ENCODE assay signal across 24 cellular contexts in genomic region chr17:63071797-63072196, GRCh38.
"Had no signal": no experiment of that assay in that cellular context is flagged by ENCODE, and none has a peak within 500 bp of the region (broad histone marks: within the 10 kb centered on the region; RNA-seq: fewer than 3 reads in every experiment).

No MANE protein-coding gene starts in this region.

- H3K27me3 Mint-ChIP-seq: activated B cell treated with CpG ODN at 0.5 μM for 24 hours; activated CD4-positive, alpha-beta memory T cell treated with anti-CD3 and anti-CD28 coated beads, Interleukin-2, amount 10 ng/mL, durations not matched to agents 7 days and 5 days; activated T-cell treated with anti-CD3 and anti-CD28 coated beads, Interleukin-2, amount 50 U/mL, for 24 hours; brain had no signal

- H3K27ac Mint-ChIP-seq: activated B cell treated with CpG ODN at 0.5 μM for 24 hours; activated CD4-positive, alpha-beta memory T cell treated with anti-CD3 and anti-CD28 coated beads, Interleukin-2, amount 10 ng/mL, durations not matched to agents 7 days and 5 days; activated T-cell treated with anti-CD3 and anti-CD28 coated beads, Interleukin-2, amount 50 U/mL, for 24 hours; brain; T-helper 1 cell treated with Interleukin-12 subunit alpha and Interleukin-12 subunit beta and Interleukin-4 antibody, amounts not matched to agents 30 μg/mL and 1 μg/mL, for 36 hours had no signal

- DNase-seq: activated B cell treated with CpG ODN at 0.5 μM for 24 hours; activated CD4-positive, alpha-beta memory T cell treated with anti-CD3 and anti-CD28 coated beads, Interleukin-2, amount 10 ng/mL, durations not matched to agents 7 days and 5 days; activated CD4-positive, alpha-beta T cell treated with anti-CD3 and anti-CD28 coated beads for 1 hour; activated CD4-positive, alpha-beta T cell treated with anti-CD3 and anti-CD28 coated beads, Interleukin-2, amount 50 U/mL, for 1 hour; activated CD8-positive, alpha-beta memory T cell treated with anti-CD3 and anti-CD28 coated beads, Interleukin-2, amount 50 U/mL, for 48 hours; activated gamma-delta T cell; activated naive CD4-positive, alpha-beta T cell treated with anti-CD3 and anti-CD28 coated beads, Interleukin-2, amount 50 U/mL, for 16 hours; activated T-cell treated with anti-CD3 and anti-CD28 coated beads, Interleukin-2, amount 50 U/mL, for 24 hours; amygdala; cerebellar nuclear complex; MG63; NCI-H1105; NCI-H1436 treated with DMSO at 0.1 percent for 48 hours; NCI-H187; NCI-H2081; NCI-H510A treated with DMSO at 0.1 percent for 48 hours; NCI-H69; PC-9; SHP77 treated with DMSO at 0.1 percent for 48 hours; T1000 had no signal

- H3K27ac ChIP-seq: cardiac muscle cell, KMS-11, PC-9 had no signal

- H3K9ac ChIP-seq: KMS-11 had no signal

- H3K4me3 ChIP-seq: cardiac muscle cell, MG63, PC-9 had no signal

- H3K9me3 Mint-ChIP-seq: activated B cell treated with CpG ODN at 0.5 μM for 24 hours; activated CD4-positive, alpha-beta memory T cell treated with anti-CD3 and anti-CD28 coated beads, Interleukin-2, amount 10 ng/mL, durations not matched to agents 7 days and 5 days; activated T-cell treated with anti-CD3 and anti-CD28 coated beads, Interleukin-2, amount 50 U/mL, for 24 hours; brain; T-helper 1 cell treated with Interleukin-12 subunit alpha and Interleukin-12 subunit beta and Interleukin-4 antibody, amounts not matched to agents 30 μg/mL and 1 μg/mL, for 36 hours had no signal

- H3K27me3 ChIP-seq: cardiac muscle cell, MG63 had no signal

- H3K9me3 ChIP-seq: MG63 had no signal

- H3K36me3 ChIP-seq: MG63 had no signal

- H3K4me2 ChIP-seq: KMS-11, PC-9 had no signal

- H2AFZ ChIP-seq: PC-9 had no signal

- H3K4me3 Mint-ChIP-seq: activated B cell treated with CpG ODN at 0.5 μM for 24 hours; activated CD4-positive, alpha-beta memory T cell treated with anti-CD3 and anti-CD28 coated beads, Interleukin-2, amount 10 ng/mL, durations not matched to agents 7 days and 5 days; activated T-cell treated with anti-CD3 and anti-CD28 coated beads, Interleukin-2, amount 50 U/mL, for 24 hours; brain; T-helper 1 cell treated with Interleukin-12 subunit alpha and Interleukin-12 subunit beta and Interleukin-4 antibody, amounts not matched to agents 30 μg/mL and 1 μg/mL, for 36 hours had no signal
